ENCODE assay signal across 3 cellular contexts in the genomic region with DNA sequence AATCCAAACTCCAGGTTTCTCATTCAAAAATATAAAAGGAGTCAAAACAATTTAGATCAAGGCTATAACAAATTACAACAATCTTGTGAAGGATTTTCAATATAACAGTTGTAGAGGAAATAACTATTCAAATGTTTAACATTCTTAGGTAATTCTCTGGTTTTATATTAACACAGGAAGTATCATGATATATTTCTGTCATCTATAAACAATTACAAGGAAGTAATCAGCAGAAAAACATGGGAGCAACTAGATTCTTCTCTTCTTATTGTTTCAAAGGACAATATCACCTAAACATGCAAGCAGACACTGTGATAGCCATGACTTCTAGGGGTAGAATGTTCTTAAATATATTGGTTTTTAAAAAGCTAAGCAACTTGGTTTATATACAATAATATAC.
TF ChIP-seq lines count a peak whose summit lies in the region.

No MANE protein-coding gene starts in this region.

TF ChIP-seq in A549, 52 proteins besides CTCF, POLR2A, EP300 and RAD21 (continued from another document):
- TF ChIP-seq, protein P1, sequence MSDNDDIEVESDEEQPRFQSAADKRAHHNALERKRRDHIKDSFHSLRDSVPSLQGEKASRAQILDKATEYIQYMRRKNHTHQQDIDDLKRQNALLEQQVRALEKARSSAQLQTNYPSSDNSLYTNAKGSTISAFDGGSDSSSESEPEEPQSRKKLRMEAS (IDR thresholded peaks at IDR 0.05) = no peak
- TF ChIP-seq FOSL2 (IDR thresholded peaks at IDR 0.05) (no peak), FOSL2 (CRISPR knock-in tag; IDR thresholded peaks at IDR 0.05) (no peak)

TF ChIP-seq in IMR-90, 13 proteins besides CTCF, POLR2A, EP300 and RAD21 (continued from another document):
- TF ChIP-seq, protein P2, sequence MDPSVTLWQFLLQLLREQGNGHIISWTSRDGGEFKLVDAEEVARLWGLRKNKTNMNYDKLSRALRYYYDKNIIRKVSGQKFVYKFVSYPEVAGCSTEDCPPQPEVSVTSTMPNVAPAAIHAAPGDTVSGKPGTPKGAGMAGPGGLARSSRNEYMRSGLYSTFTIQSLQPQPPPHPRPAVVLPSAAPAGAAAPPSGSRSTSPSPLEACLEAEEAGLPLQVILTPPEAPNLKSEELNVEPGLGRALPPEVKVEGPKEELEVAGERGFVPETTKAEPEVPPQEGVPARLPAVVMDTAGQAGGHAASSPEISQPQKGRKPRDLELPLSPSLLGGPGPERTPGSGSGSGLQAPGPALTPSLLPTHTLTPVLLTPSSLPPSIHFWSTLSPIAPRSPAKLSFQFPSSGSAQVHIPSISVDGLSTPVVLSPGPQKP (IDR thresholded peaks at IDR 0.05; ENCODE audit: borderline replicate concordance, low read depth, low read length) = no peak
- TF ChIP-seq CHD1 (IDR thresholded peaks at IDR 0.05; ENCODE audit: low read depth, low read length) = no peak
- TF ChIP-seq RCOR1 (IDR thresholded peaks at IDR 0.05; ENCODE audit: insufficient replicate concordance, low read length) = no peak
- TF ChIP-seq MXI1 (IDR thresholded peaks at IDR 0.05; ENCODE audit: borderline replicate concordance, low read depth, low read length) = no peak
- TF ChIP-seq CEBPB (IDR thresholded peaks at IDR 0.05; ENCODE audit: low read depth, low read length) = no peak
- TF ChIP-seq, protein P3, sequence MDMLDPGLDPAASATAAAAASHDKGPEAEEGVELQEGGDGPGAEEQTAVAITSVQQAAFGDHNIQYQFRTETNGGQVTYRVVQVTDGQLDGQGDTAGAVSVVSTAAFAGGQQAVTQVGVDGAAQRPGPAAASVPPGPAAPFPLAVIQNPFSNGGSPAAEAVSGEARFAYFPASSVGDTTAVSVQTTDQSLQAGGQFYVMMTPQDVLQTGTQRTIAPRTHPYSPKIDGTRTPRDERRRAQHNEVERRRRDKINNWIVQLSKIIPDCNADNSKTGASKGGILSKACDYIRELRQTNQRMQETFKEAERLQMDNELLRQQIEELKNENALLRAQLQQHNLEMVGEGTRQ (IDR thresholded peaks at IDR 0.05; ENCODE audit: low read depth, low read length) = no peak
- TF ChIP-seq BHLHE40 (IDR thresholded peaks at IDR 0.05; ENCODE audit: low read depth, low read length) = no peak
- no peak for TF ChIP-seq MAZ (IDR thresholded peaks at IDR 0.05; ENCODE audit: borderline replicate concordance, low read depth, low read length)
- TF ChIP-seq MAFK (IDR thresholded peaks at IDR 0.05; ENCODE audit: low read depth, low read length) = no peak

TF ChIP-seq in WTC11, 78 proteins besides CTCF, POLR2A, EP300 and RAD21 (continued from another document):
- TF ChIP-seq, protein P4, sequence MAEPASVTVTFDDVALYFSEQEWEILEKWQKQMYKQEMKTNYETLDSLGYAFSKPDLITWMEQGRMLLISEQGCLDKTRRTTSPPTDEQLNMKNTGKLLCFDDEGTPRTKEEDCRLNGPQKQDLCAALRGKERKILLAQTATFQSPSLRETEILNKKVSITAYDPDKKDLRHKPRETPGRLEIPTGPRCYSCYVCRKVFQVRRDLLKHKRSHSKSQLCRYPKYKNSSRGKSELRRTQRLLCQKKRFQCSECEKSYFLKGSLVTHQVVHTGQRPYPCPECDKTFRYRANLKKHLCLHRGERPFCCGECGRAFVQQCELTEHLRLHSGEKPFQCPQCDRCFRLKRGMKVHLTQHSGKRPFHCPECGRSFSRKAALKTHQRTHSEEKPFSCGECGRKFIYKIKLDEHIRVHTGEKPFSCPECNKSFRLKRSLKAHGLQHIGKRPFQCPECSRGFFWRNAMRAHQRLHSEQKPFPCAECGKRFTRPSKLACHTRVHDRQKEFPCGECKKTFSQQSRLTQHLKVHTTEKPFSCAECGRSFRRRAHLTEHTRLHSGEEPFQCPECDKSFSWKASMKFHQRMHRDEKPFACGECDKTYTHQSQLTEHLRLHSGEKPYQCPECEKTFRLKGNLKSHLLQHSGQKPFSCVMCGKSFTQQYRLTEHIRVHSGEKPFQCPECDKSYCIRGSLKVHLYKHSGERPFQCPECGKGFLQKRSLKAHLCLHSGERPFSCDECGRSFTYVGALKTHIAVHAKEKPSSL (CRISPR knock-in tag; conservative IDR thresholded peaks at IDR 0.05) = no peak
- TF ChIP-seq SMAD3 (CRISPR knock-in tag; IDR thresholded peaks at IDR 0.05; ENCODE audit: borderline replicate concordance) = no peak
- TF ChIP-seq ZNF396 (CRISPR knock-in tag; IDR thresholded peaks at IDR 0.05; ENCODE audit: borderline replicate concordance) = no peak
- TF ChIP-seq, protein P5, sequence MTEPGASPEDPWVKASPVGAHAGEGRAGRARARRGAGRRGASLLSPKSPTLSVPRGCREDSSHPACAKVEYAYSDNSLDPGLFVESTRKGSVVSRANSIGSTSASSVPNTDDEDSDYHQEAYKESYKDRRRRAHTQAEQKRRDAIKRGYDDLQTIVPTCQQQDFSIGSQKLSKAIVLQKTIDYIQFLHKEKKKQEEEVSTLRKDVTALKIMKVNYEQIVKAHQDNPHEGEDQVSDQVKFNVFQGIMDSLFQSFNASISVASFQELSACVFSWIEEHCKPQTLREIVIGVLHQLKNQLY (CRISPR knock-in tag; IDR thresholded peaks at IDR 0.05) = no peak
- no peak for TF ChIP-seq NFYB (CRISPR knock-in tag; conservative IDR thresholded peaks at IDR 0.05; ENCODE audit: low read depth)
- TF ChIP-seq ZNF232 (CRISPR knock-in tag; IDR thresholded peaks at IDR 0.05) = no peak
- no peak for TF ChIP-seq IRF2 (CRISPR knock-in tag; IDR thresholded peaks at IDR 0.05; ENCODE audit: borderline replicate concordance, low read depth)
- TF ChIP-seq ZNF416 (CRISPR knock-in tag; IDR thresholded peaks at IDR 0.05) = no peak
- TF ChIP-seq, protein P6, sequence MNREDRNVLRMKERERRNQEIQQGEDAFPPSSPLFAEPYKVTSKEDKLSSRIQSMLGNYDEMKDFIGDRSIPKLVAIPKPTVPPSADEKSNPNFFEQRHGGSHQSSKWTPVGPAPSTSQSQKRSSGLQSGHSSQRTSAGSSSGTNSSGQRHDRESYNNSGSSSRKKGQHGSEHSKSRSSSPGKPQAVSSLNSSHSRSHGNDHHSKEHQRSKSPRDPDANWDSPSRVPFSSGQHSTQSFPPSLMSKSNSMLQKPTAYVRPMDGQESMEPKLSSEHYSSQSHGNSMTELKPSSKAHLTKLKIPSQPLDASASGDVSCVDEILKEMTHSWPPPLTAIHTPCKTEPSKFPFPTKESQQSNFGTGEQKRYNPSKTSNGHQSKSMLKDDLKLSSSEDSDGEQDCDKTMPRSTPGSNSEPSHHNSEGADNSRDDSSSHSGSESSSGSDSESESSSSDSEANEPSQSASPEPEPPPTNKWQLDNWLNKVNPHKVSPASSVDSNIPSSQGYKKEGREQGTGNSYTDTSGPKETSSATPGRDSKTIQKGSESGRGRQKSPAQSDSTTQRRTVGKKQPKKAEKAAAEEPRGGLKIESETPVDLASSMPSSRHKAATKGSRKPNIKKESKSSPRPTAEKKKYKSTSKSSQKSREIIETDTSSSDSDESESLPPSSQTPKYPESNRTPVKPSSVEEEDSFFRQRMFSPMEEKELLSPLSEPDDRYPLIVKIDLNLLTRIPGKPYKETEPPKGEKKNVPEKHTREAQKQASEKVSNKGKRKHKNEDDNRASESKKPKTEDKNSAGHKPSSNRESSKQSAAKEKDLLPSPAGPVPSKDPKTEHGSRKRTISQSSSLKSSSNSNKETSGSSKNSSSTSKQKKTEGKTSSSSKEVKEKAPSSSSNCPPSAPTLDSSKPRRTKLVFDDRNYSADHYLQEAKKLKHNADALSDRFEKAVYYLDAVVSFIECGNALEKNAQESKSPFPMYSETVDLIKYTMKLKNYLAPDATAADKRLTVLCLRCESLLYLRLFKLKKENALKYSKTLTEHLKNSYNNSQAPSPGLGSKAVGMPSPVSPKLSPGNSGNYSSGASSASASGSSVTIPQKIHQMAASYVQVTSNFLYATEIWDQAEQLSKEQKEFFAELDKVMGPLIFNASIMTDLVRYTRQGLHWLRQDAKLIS (CRISPR knock-in tag; IDR thresholded peaks at IDR 0.05; ENCODE audit: borderline replicate concordance) = no peak
- TF ChIP-seq RELA (CRISPR knock-in tag; IDR thresholded peaks at IDR 0.05; ENCODE audit: borderline replicate concordance) = no peak
- TF ChIP-seq, protein P7, sequence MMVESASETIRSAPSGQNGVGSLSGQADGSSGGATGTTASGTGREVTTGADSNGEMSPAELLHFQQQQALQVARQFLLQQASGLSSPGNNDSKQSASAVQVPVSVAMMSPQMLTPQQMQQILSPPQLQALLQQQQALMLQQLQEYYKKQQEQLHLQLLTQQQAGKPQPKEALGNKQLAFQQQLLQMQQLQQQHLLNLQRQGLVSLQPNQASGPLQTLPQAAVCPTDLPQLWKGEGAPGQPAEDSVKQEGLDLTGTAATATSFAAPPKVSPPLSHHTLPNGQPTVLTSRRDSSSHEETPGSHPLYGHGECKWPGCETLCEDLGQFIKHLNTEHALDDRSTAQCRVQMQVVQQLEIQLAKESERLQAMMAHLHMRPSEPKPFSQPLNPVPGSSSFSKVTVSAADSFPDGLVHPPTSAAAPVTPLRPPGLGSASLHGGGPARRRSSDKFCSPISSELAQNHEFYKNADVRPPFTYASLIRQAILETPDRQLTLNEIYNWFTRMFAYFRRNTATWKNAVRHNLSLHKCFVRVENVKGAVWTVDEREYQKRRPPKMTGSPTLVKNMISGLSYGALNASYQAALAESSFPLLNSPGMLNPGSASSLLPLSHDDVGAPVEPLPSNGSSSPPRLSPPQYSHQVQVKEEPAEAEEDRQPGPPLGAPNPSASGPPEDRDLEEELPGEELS (CRISPR knock-in tag; IDR thresholded peaks at IDR 0.05) = no peak
- TF ChIP-seq FOXP1 (CRISPR knock-in tag; IDR thresholded peaks at IDR 0.05; ENCODE audit: borderline replicate concordance) = no peak
- TF ChIP-seq NR1H2 (CRISPR knock-in tag; IDR thresholded peaks at IDR 0.05) = no peak
- TF ChIP-seq ZNF138 (CRISPR knock-in tag; conservative IDR thresholded peaks at IDR 0.05) = no peak
- TF ChIP-seq ZNF423 (CRISPR knock-in tag; IDR thresholded peaks at IDR 0.05) = no peak
- TF ChIP-seq, protein P8, sequence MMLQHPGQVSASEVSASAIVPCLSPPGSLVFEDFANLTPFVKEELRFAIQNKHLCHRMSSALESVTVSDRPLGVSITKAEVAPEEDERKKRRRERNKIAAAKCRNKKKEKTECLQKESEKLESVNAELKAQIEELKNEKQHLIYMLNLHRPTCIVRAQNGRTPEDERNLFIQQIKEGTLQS (CRISPR knock-in tag; conservative IDR thresholded peaks at IDR 0.05) = no peak
- no peak for TF ChIP-seq TEAD1 (CRISPR knock-in tag; IDR thresholded peaks at IDR 0.05)
